32 cellular contexts compared by ENCODE assay signal in the genomic region with DNA sequence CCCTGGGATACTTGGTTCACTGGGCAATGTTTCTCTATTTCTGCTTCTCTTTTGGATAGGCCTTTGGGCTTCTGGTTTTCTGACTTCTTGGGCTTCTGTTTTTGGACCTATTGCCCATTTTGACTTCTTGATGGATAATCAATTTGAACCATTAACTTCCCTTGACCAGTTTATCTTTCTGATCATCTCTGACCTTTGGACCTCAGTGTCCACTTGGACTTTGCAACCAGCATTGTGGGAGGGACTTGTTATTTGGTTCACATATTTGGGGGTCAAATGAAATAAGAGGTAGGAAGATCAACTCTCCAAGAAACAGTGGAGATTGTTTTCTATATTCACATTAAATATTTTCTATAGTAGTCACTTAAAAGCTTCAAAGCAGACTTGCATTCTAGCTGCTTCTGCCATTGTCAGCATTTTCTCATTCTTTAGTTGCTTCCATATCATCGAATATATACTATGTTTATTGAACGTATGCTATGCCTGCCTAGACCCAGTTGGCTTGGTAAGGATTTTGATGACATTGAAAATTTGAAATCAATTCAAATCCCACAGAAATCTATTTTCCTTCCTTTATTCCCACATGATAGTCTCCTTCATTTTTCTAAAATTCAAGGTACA. TPM values are rescaled to one million over a fixed set of nuclear protein-coding genes. Genes with fewer than 3 reads are reported as not detected.
"Had no signal": no experiment of that assay in that cellular context is flagged by ENCODE, and none has a peak within 500 bp of the region (broad histone marks: within the 10 kb centered on the region; RNA-seq: fewer than 3 reads in every experiment).

No MANE protein-coding gene starts in this region.

- H3K4me1 ChIP-seq: gastrocnemius medialis had no signal

- DNase-seq: activated CD4-positive, alpha-beta T cell treated with anti-CD3 and anti-CD28 coated beads for 1 hour; activated CD4-positive, alpha-beta T cell treated with anti-CD3 and anti-CD28 coated beads for 4 hours; activated CD4-positive, alpha-beta T cell treated with anti-CD3 and anti-CD28 coated beads, Interleukin-2, amount 10 ng/mL, durations not matched to agents 7 days and 5 days; activated CD4-positive, alpha-beta T cell treated with anti-CD3 and anti-CD28 coated beads, Interleukin-2, amount 50 U/mL, for 4 hours; activated CD8-positive, alpha-beta memory T cell treated with anti-CD3 and anti-CD28 coated beads for 24 hours; activated CD8-positive, alpha-beta T cell treated with anti-CD3 and anti-CD28 coated beads for 36 hours; activated effector memory CD4-positive, alpha-beta T cell treated with Interleukin-2 at 50 U/mL for 16 hours; activated gamma-delta T cell treated with Interleukin-2 at 50 U/mL for 16 hours; activated naive CD4-positive, alpha-beta T cell treated with anti-CD3 and anti-CD28 coated beads, Interleukin-2, amount 50 U/mL, for 16 hours; activated naive CD4-positive, alpha-beta T cell treated with Interleukin-2 at 50 U/mL for 16 hours; activated T-cell treated with anti-CD3 and anti-CD28 coated beads, Interleukin-2, amount 50 U/mL, for 4 hours; amniotic stem cell; anterior cingulate cortex; brain microvascular endothelial cell; dorsolateral prefrontal cortex; effector memory CD4-positive, alpha-beta T cell; endodermal cell; foreskin keratinocyte; gastrocnemius medialis; head of caudate nucleus; T-helper 2 cell had no signal

- H3K27me3 Mint-ChIP-seq: dendritic cell treated with granulocyte-macrophage colony-stimulating factor and Interleukin-4, amounts not matched to agents 40 ng/mL and 50 ng/mL, for 4 days had no signal

- H3K4me3 ChIP-seq: coronary artery, dorsolateral prefrontal cortex, gastrocnemius medialis had no signal

- H3K36me3 Mint-ChIP-seq: activated naive CD8-positive, alpha-beta T cell had no signal

- H3K4me1 Mint-ChIP-seq: activated T-helper 17 cell treated with anti-CD3 and anti-CD28 coated beads, Interleukin-2, amount 50 U/mL, for 72 hours; central memory CD8-positive, alpha-beta T cell had no signal

- FAIRE-seq: astrocyte, bronchial epithelial cell had no signal

- H3K27ac Mint-ChIP-seq: activated CD4-positive, alpha-beta T cell treated with anti-CD3 and anti-CD28 coated beads, Interleukin-2, amount 10 ng/mL, durations not matched to agents 7 days and 5 days; activated CD8-positive, alpha-beta T cell treated with anti-CD3 and anti-CD28 coated beads for 36 hours; activated naive CD8-positive, alpha-beta T cell; activated T-helper 17 cell treated with anti-CD3 and anti-CD28 coated beads, Interleukin-2, amount 50 U/mL, for 72 hours; dendritic cell treated with granulocyte-macrophage colony-stimulating factor and Interleukin-4, amounts not matched to agents 40 ng/mL and 50 ng/mL, for 4 days had no signal

- H3K4me3 Mint-ChIP-seq: activated CD4-positive, alpha-beta T cell treated with anti-CD3 and anti-CD28 coated beads, Interleukin-2, amount 10 ng/mL, durations not matched to agents 7 days and 5 days; activated CD8-positive, alpha-beta T cell treated with anti-CD3 and anti-CD28 coated beads for 36 hours; activated naive CD8-positive, alpha-beta T cell; activated T-cell treated with anti-CD3 and anti-CD28 coated beads, Interleukin-2, amount 50 U/mL, for 4 hours; activated T-helper 17 cell treated with anti-CD3 and anti-CD28 coated beads, Interleukin-2, amount 50 U/mL, for 72 hours; central memory CD8-positive, alpha-beta T cell; dendritic cell treated with granulocyte-macrophage colony-stimulating factor and Interleukin-4, amounts not matched to agents 40 ng/mL and 50 ng/mL, for 4 days; endodermal cell; WTC11 had no signal

- H3K36me3 ChIP-seq: brain microvascular endothelial cell, gastrocnemius medialis had no signal

- ATAC-seq: activated CD8-positive, alpha-beta T cell treated with anti-CD3 and anti-CD28 coated beads for 36 hours; activated T-cell treated with anti-CD3 and anti-CD28 coated beads, Interleukin-2, amount 50 U/mL, for 4 hours; activated T-helper 17 cell treated with anti-CD3 and anti-CD28 coated beads, Interleukin-2, amount 50 U/mL, for 72 hours; esophagus mucosa; foreskin keratinocyte; gastrocnemius medialis; WTC11 had no signal

- H3K9me3 ChIP-seq: gastrocnemius medialis had no signal

- H3K27ac ChIP-seq: brain microvascular endothelial cell, coronary artery, dorsolateral prefrontal cortex, foreskin keratinocyte, gastrocnemius medialis had no signal

RNA-seq across cellular contexts. Expression of a gene that starts 41.9 kb away (rescaled TPM):
- total RNA-seq: bronchial epithelial cell, cardiac septum, esophagus mucosa, gastrocnemius medialis, glomerular endothelial cell had no signal
